In the genomic region with DNA sequence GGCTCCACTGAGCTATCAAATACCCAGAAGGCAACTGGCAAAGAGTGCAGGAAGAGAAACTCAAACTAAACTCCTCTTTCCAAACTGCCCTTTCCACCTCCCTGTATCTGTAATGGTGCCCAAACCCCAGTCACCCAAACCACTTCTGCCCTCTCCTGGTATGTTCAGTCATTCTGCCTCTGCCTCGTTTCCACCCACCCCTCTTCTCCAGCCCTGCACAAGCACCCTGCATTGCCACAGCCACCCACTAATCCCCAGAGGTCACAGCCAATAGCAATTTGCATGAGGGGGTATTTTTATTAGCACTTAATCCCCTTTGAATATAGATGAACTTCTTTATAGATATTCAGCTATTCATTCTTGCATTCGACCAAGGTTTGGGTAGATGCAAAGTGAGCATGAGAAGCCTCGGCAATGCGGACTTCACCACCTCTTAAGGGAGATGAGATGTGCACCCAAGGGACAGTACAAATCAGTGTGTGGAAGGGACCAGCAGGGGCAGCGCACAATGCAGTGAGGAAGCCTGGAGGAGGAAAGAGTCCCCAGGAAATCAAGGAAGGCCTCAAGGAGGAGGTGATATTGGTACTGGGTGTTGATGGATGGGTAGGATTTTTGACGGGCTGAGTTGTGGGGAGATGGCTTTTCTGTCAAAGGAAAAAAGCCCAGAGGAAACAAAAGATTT, we compare ENCODE assay signal across 10 cellular contexts. TPM values are rescaled to one million over a fixed set of nuclear protein-coding genes. Genes with fewer than 3 reads are reported as not detected.
DNase-seq lines count a peak whose midpoint lies in the region; ATAC-seq and FAIRE-seq lines count a peak whose summit lies in the region.
"Had no signal": no experiment of that assay in that cellular context is flagged by ENCODE, and none has a peak within 500 bp of the region (broad histone marks: within the 10 kb centered on the region; RNA-seq: fewer than 3 reads in every experiment).

No MANE protein-coding gene starts in this region.

- no peaks in the 10 kb centered on the region for H3K27me3 Mint-ChIP-seq in CD8-positive, alpha-beta memory T cell

- H2BK15ac ChIP-seq in mesendoderm (replicated peaks; ENCODE audit: low read depth) = no peak overlapping the region

- no peak overlapping the region for H3K9ac ChIP-seq in mesendoderm (ENCODE audit: low read length)

- peak; percentile 55 for ATAC-seq in HG03460 (IDR thresholded peaks at IDR 0.05; ENCODE audit: unreplicated experiment)

- H4K5ac ChIP-seq in mesendoderm (ENCODE audit: low read length) = no peak overlapping the region

- H3K23ac ChIP-seq in mesendoderm (ENCODE audit: low read length) = no peak overlapping the region

- DNase-seq in CD8-positive, alpha-beta memory T cell = peak; percentile 26 to 75 (median 60)
- peak; percentile 29 for DNase-seq in GM19239 (ENCODE audit: insufficient read length, low spot score)
- peak; percentile 48 for DNase-seq in T follicular helper cell (ENCODE audit: low read depth)
- DNase-seq in dermis blood vessel endothelial cell = peak; percentile 33
- DNase-seq in mesendoderm = peak; percentile 40
- no peak for DNase-seq in HK-2 (ENCODE audit: unreplicated experiment)
- no peak for DNase-seq in NCI-H187 treated with DMSO at 0.1 percent for 48 hours (lab: John Stamatoyannopoulos, UW)

- H3K4ac ChIP-seq in mesendoderm (ENCODE audit: low read depth, low read length) = no peak overlapping the region

- H3K27ac Mint-ChIP-seq in CD8-positive, alpha-beta memory T cell = peak overlapping the region in 5 of 8 donors; percentile 0 to 74 (median 38)
- H3K27ac Mint-ChIP-seq: nephron had no signal

- POLR2A ChIA-PET in CD8-positive, alpha-beta memory T cell (lab: Charles Lee) = interaction anchor here (0.6 to 1.2 kb wide), 5 partner anchors 11 to 359 kb away, joined by 3 to 7 read pairs (median 3); no protein-coding TSS in a partner anchor

- CTCF ChIA-PET in CD8-positive, alpha-beta memory T cell (lab: Charles Lee) = interaction anchor here (0.9 to 9.6 kb wide), 13 partner anchors 11 to 415 kb away, joined by 3 to 188 read pairs (median 5); no protein-coding TSS in a partner anchor

- peaks cover 0 to 1% (median 0%) of the 10 kb centered on the region in 3 donors for H3K36me3 Mint-ChIP-seq in CD8-positive, alpha-beta memory T cell

- H3K79me1 ChIP-seq in mesendoderm (ENCODE audit: low read length) = no peaks in the 10 kb centered on the region

- peaks cover 36% of the 10 kb centered on the region for H3K4me1 ChIP-seq in CD8-positive, alpha-beta memory T cell (ENCODE audit: insufficient read depth, low read length)
- H3K4me1 ChIP-seq in mesendoderm (ENCODE audit: control insufficient read depth, low read depth, low read length) = no peaks in the 10 kb centered on the region

- H3K4me3 ChIP-seq in CD8-positive, alpha-beta memory T cell (ENCODE audit: low read length) = no peak overlapping the region
- H3K4me3 ChIP-seq in mesendoderm (ENCODE audit: low read length) = no peak overlapping the region
- H3K4me3 ChIP-seq: SK-N-MC had no signal

- no peaks in the 10 kb centered on the region for H3K36me3 ChIP-seq in CD8-positive, alpha-beta memory T cell (ENCODE audit: insufficient read depth, low read length)
- no peaks in the 10 kb centered on the region for H3K36me3 ChIP-seq in mesendoderm (ENCODE audit: control insufficient read depth, insufficient read depth, low read length)

- H3K4me2 ChIP-seq in mesendoderm (ENCODE audit: low read length) = no peak overlapping the region

- H2AK5ac ChIP-seq in mesendoderm (ENCODE audit: low read length) = no peak overlapping the region

- no peaks in the 10 kb centered on the region for H3K9me3 Mint-ChIP-seq in CD8-positive, alpha-beta memory T cell
- H3K9me3 Mint-ChIP-seq: nephron had no signal

- FAIRE-seq in GM19239 (lab: Jason Lieb, UNC) = peak; percentile 54

- no peaks in the 10 kb centered on the region for H3K9me3 ChIP-seq in CD8-positive, alpha-beta memory T cell (ENCODE audit: low read length)

- H3K4me1 Mint-ChIP-seq in CD8-positive, alpha-beta memory T cell = peaks cover 17 to 39% (median 32%) of the 10 kb centered on the region in 3 donors

- H3K56ac ChIP-seq in mesendoderm (ENCODE audit: low read length) = no peak overlapping the region

- H4K8ac ChIP-seq in mesendoderm (ENCODE audit: low read depth, low read length) = no peak overlapping the region

- H3K4me3 Mint-ChIP-seq in CD8-positive, alpha-beta memory T cell = peak overlapping the region in 1 of 7 donors; percentile 24
- H3K4me3 Mint-ChIP-seq: nephron had no signal

- H2BK5ac ChIP-seq in mesendoderm (ENCODE audit: low read length) = no peak overlapping the region

- no peak overlapping the region for H2BK120ac ChIP-seq in mesendoderm (ENCODE audit: low read depth, low read length)

- WGBS in mesendoderm (ENCODE audit: extremely low coverage, insufficient coverage, low lambda C conversion rate) = no CpG with 5 or more reads among the region's 6 CpGs

- no peaks in the 10 kb centered on the region for H3K27me3 ChIP-seq in CD8-positive, alpha-beta memory T cell (ENCODE audit: insufficient read depth, low read length, poor library complexity, severe bottlenecking)
- H3K27me3 ChIP-seq in mesendoderm (ENCODE audit: insufficient read depth, low read length, poor library complexity) = no peaks in the 10 kb centered on the region

- no peak overlapping the region for H3K27ac ChIP-seq in CD8-positive, alpha-beta memory T cell (ENCODE audit: low read depth, low read length)
- H3K27ac ChIP-seq in mesendoderm (ENCODE audit: low read depth, low read length) = no peak overlapping the region
- H3K27ac ChIP-seq: SK-N-MC had no signal

- no peaks in the 10 kb centered on the region for H3K79me2 ChIP-seq in mesendoderm (ENCODE audit: control insufficient read depth, insufficient read depth, low read length)

- H3K18ac ChIP-seq in mesendoderm (ENCODE audit: low read length) = no peak overlapping the region

RNA-seq across cellular contexts. Expression of a gene that starts 12.4 kb away (rescaled TPM):
- total RNA-seq in CD8-positive, alpha-beta memory T cell = under 1 TPM; 0.35 to 0.69 TPM
- 0.12 TPM for polyA plus RNA-seq in CD8-positive, alpha-beta memory T cell
- total RNA-seq in dermis blood vessel endothelial cell = not detected in 2 replicates
- polyA plus RNA-seq in mesendoderm (2013, experiment 1 of 2) = 0.04 TPM
- polyA plus RNA-seq in mesendoderm (2013, experiment 2 of 2) = 0.04 TPM

RNA-seq across cellular contexts. Expression of a gene that starts 28.6 kb away (rescaled TPM):
- total RNA-seq in CD8-positive, alpha-beta memory T cell = 1 to 10 TPM; 7.1 to 7.2 TPM
- polyA plus RNA-seq in CD8-positive, alpha-beta memory T cell = 35.6 TPM
- 5.0 and 7.1 TPM in 2 replicates for total RNA-seq in dermis blood vessel endothelial cell
- polyA plus RNA-seq in mesendoderm (2013, experiment 1 of 2) = 3.6 TPM
- 4.6 TPM for polyA plus RNA-seq in mesendoderm (2013, experiment 2 of 2)

RNA-seq across cellular contexts. Expression of a gene that starts 29.2 kb away (rescaled TPM):
- total RNA-seq in CD8-positive, alpha-beta memory T cell = not detected
- polyA plus RNA-seq in CD8-positive, alpha-beta memory T cell = not detected
- not detected in 2 replicates for total RNA-seq in dermis blood vessel endothelial cell
- not detected for polyA plus RNA-seq in mesendoderm (2013, experiment 1 of 2)
- polyA plus RNA-seq in mesendoderm (2013, experiment 2 of 2) = not detected

Comparison
In these comparisons a context has a peak if more than half of its experiments do, and no peak if none do; other contexts are left out.
1. DNase-seq: peak in CD8-positive, alpha-beta memory T cell (5 of 5), GM19239 (single experiment), T follicular helper cell (single experiment), dermis blood vessel endothelial cell (single experiment) and mesendoderm (single experiment); none in HK-2 (single experiment) and NCI-H187 treated with DMSO at 0.1 percent for 48 hours (single experiment).